In the genomic region with DNA sequence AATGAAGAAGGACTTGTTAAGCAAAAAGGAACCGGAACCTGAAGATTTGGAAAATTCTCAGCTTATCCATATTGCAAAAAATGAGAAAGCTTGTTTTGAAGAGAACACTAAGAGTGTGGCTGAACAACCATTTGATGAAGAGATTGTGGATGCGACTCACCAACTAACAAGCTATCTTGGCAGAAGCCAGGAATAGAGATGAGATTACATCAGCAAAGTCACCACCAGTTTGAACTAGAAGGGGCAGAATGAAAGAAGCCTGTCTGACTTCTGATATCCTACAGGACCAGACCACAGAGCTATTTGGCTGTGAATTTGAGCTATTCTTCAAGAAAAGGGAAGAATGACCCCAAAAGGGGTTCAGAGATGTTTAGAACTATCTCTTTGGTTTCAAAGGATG, we compare ENCODE assay signal across 15 cellular contexts. TPM values are rescaled to one million over a fixed set of nuclear protein-coding genes. Genes with fewer than 3 reads are reported as not detected.
DNase-seq lines count a peak whose midpoint lies in the region; ATAC-seq and TF ChIP-seq lines count a peak whose summit lies in the region.
"Had no signal": no experiment of that assay in that cellular context is flagged by ENCODE, and none has a peak within 500 bp of the region (broad histone marks: within the 10 kb centered on the region; RNA-seq: fewer than 3 reads in every experiment).

No MANE protein-coding gene starts in this region.

- peak overlapping the region; percentile 28 for H3K27ac Mint-ChIP-seq in activated CD4-positive, alpha-beta T cell treated with anti-CD3 and anti-CD28 coated beads for 36 hours
- no peak overlapping the region for H3K27ac Mint-ChIP-seq in mesothelial cell of epicardium
- H3K27ac Mint-ChIP-seq: activated B cell treated with CpG ODN at 0.5 μM for 24 hours; B cell; stimulated activated naive B cell treated with anti-CD40 and anti-IgM and Interleukin-4, amounts not matched to agents 10 μg/mL and 1 μg/mL and 100 μg/mL, for 72 hours had no signal

- no peak overlapping the region for H3K4me3 ChIP-seq in PC-3 (ENCODE audit: low read length)
- no peak overlapping the region for H3K4me3 ChIP-seq in skeletal muscle cell (ENCODE audit: low read depth, low read length)

- no peak for ATAC-seq in activated CD4-positive, alpha-beta T cell treated with anti-CD3 and anti-CD28 coated beads for 36 hours
- ATAC-seq in PC-3 (peak; percentile 31), HG03045 (IDR thresholded peaks at IDR 0.05; ENCODE audit: unreplicated experiment) (no peak)
- ATAC-seq: stimulated activated naive B cell treated with anti-CD40 and anti-IgM and Interleukin-4, amounts not matched to agents 10 μg/mL and 1 μg/mL and 100 μg/mL, for 72 hours had no signal

- CTCF ChIA-PET in activated CD4-positive, alpha-beta T cell treated with anti-CD3 and anti-CD28 coated beads for 36 hours (lab: Charles Lee) = interaction anchor here (0.7 kb wide), 1 partner anchor 26 kb away, joined by 3 read pairs; no protein-coding TSS in a partner anchor
- CTCF ChIA-PET in PC-3 (lab: Charles Lee) = no interaction called here

- no peaks in the 10 kb centered on the region for H4K20me1 ChIP-seq in PC-3 (ENCODE audit: low read length)

- intact Hi-C loops in activated CD4-positive, alpha-beta T cell treated with anti-CD3 and anti-CD28 coated beads for 36 hours (cut with DNase I, micrococcal nuclease) = no loop called here
- intact Hi-C loops in PC-3 (cut with micrococcal nuclease) = no loop called here

- no peak for TF ChIP-seq CTCF in PC-3 (conservative IDR thresholded peaks at IDR 0.05; ENCODE audit: low read depth, low read length)
- no peak for TF ChIP-seq CTCF in mesothelial cell of epicardium (IDR thresholded peaks at IDR 0.05; ENCODE audit: unreplicated experiment)

- no peaks in the 10 kb centered on the region for H3K9me2 ChIP-seq in PC-3 (replicated peaks; ENCODE audit: low read length)

- H2AFZ ChIP-seq in PC-3 (ENCODE audit: low read length) = no peak overlapping the region

- H3K27me3 Mint-ChIP-seq in activated CD4-positive, alpha-beta T cell treated with anti-CD3 and anti-CD28 coated beads for 36 hours = no peaks in the 10 kb centered on the region
- no peaks in the 10 kb centered on the region for H3K27me3 Mint-ChIP-seq in mesothelial cell of epicardium (ENCODE audit: low read depth)
- H3K27me3 Mint-ChIP-seq: activated B cell treated with CpG ODN at 0.5 μM for 24 hours; B cell; stimulated activated naive B cell treated with anti-CD40 and anti-IgM and Interleukin-4, amounts not matched to agents 10 μg/mL and 1 μg/mL and 100 μg/mL, for 72 hours had no signal

- no peak overlapping the region for H3K9ac ChIP-seq in PC-3 (ENCODE audit: low read length)

- no TSS peak for BruUV-seq in PC-3 (replicated peaks; lab: Mats Ljungman, UMichigan)

- peaks cover 4% of the 10 kb centered on the region for H3K4me1 Mint-ChIP-seq in activated CD4-positive, alpha-beta T cell treated with anti-CD3 and anti-CD28 coated beads for 36 hours
- H3K4me1 Mint-ChIP-seq in mesothelial cell of epicardium = no peaks in the 10 kb centered on the region
- H3K4me1 Mint-ChIP-seq: activated B cell treated with CpG ODN at 0.5 μM for 24 hours, B cell had no signal

- POLR2A ChIA-PET in activated CD4-positive, alpha-beta T cell treated with anti-CD3 and anti-CD28 coated beads for 36 hours (lab: Charles Lee) = no interaction called here
- POLR2A ChIA-PET in PC-3 (lab: Charles Lee; ENCODE audit: unreplicated experiment) = no interaction called here

- no peaks in the 10 kb centered on the region for H3K9me3 ChIP-seq in PC-3 (ENCODE audit: low read length)

- H3K27ac ChIP-seq in PC-3 (ENCODE audit: low read length) (no peak overlapping the region), epithelial cell of prostate (peak overlapping the region; percentile 75)
- H3K27ac ChIP-seq: RWPE1 had no signal

- no peak for DNase-seq in activated CD4-positive, alpha-beta T cell treated with anti-CD3 and anti-CD28 coated beads for 36 hours
- no peak for DNase-seq in activated CD4-positive, alpha-beta T cell treated with anti-CD3 and anti-CD28 coated beads, Interleukin-2, amount 50 U/mL, for 4 hours
- peak; percentile 58 for DNase-seq in PC-3
- DNase-seq in epithelial cell of prostate (ENCODE audit: low read depth, low spot score) = peak; percentile 14
- DNase-seq in skeletal muscle cell (ENCODE audit: low read depth) = peak; percentile 73
- no peak for DNase-seq in SK-N-DZ (ENCODE audit: low spot score)
- no peak for DNase-seq in mesothelial cell of epicardium (ENCODE audit: low spot score in 2 of 2, unreplicated experiment in 2 of 2)
- DNase-seq: activated B cell treated with CpG ODN at 0.5 μM for 24 hours; GDM1; KG1; NCI-H2107; stimulated activated naive B cell treated with anti-CD40 and anti-IgM and Interleukin-4, amounts not matched to agents 10 μg/mL and 1 μg/mL and 100 μg/mL, for 72 hours had no signal

- no peaks in the 10 kb centered on the region for H3F3A ChIP-seq in PC-3 (ENCODE audit: low read length, unreplicated experiment)

- H3K4me2 ChIP-seq in PC-3 (ENCODE audit: low read length) = 0 out of 2 replicates have a peak overlapping the region, but pooled peaks have one; percentile 22

- H3K9me3 Mint-ChIP-seq in activated CD4-positive, alpha-beta T cell treated with anti-CD3 and anti-CD28 coated beads for 36 hours (ENCODE audit: low read depth) = no peaks in the 10 kb centered on the region
- peaks cover 8% of the 10 kb centered on the region for H3K9me3 Mint-ChIP-seq in mesothelial cell of epicardium
- H3K9me3 Mint-ChIP-seq: activated B cell treated with CpG ODN at 0.5 μM for 24 hours; stimulated activated naive B cell treated with anti-CD40 and anti-IgM and Interleukin-4, amounts not matched to agents 10 μg/mL and 1 μg/mL and 100 μg/mL, for 72 hours had no signal

- H3K4me3 Mint-ChIP-seq in activated CD4-positive, alpha-beta T cell treated with anti-CD3 and anti-CD28 coated beads for 36 hours = no peak overlapping the region
- H3K4me3 Mint-ChIP-seq in mesothelial cell of epicardium = no peak overlapping the region
- H3K4me3 Mint-ChIP-seq: activated B cell treated with CpG ODN at 0.5 μM for 24 hours; B cell; stimulated activated naive B cell treated with anti-CD40 and anti-IgM and Interleukin-4, amounts not matched to agents 10 μg/mL and 1 μg/mL and 100 μg/mL, for 72 hours had no signal

- H3K36me3 ChIP-seq in PC-3 (ENCODE audit: low read depth, low read length) = peaks cover 68% of the 10 kb centered on the region

- no peaks in the 10 kb centered on the region for H3K79me2 ChIP-seq in PC-3 (ENCODE audit: low read length)

- H3K27me3 ChIP-seq in PC-3 (ENCODE audit: low read length) = no peaks in the 10 kb centered on the region

- H3K4me1 ChIP-seq in PC-3 (ENCODE audit: insufficient read depth, low read length) = no peaks in the 10 kb centered on the region; the same call in 1 of the 2 replicates

- peaks cover 50% of the 10 kb centered on the region for H3K36me3 Mint-ChIP-seq in activated CD4-positive, alpha-beta T cell treated with anti-CD3 and anti-CD28 coated beads for 36 hours (ENCODE audit: low read depth)
- H3K36me3 Mint-ChIP-seq in mesothelial cell of epicardium = peaks cover 40% of the 10 kb centered on the region

RNA-seq across cellular contexts. Expression of a gene that starts 15.2 kb away (rescaled TPM):
- total RNA-seq in activated CD4-positive, alpha-beta T cell treated with anti-CD3 and anti-CD28 coated beads for 36 hours = 100 to 1,000 TPM in 1 of 2 experiments, 10 to 100 TPM in 1; 93.3 to 132 TPM
- total RNA-seq in PC-3 (2014; rRNA removed) (41.9 and 71.5 TPM in 2 replicates), mesothelial cell of epicardium (76.6 to 93.8 TPM (median 76.8 TPM) in 3 replicates)
- 119 and 147 TPM in 2 replicates for polyA plus RNA-seq in SK-N-DZ (2014; cell fraction: cytosol; rRNA removed)
- polyA plus RNA-seq in SK-N-DZ (2014; cell fraction: nucleus; rRNA removed) = 88.0 and 105 TPM in 2 replicates

RNA-seq across cellular contexts. Expression of a gene that starts 15.3 kb away (rescaled TPM):
- 1 to 10 TPM; 1.3 to 2.8 TPM for total RNA-seq in activated CD4-positive, alpha-beta T cell treated with anti-CD3 and anti-CD28 coated beads for 36 hours
- total RNA-seq in PC-3 (2014; rRNA removed) (1.1 and 1.9 TPM in 2 replicates), mesothelial cell of epicardium (1.0 to 1.6 TPM (median 1.5 TPM) in 3 replicates)
- polyA plus RNA-seq in SK-N-DZ (2014; cell fraction: cytosol; rRNA removed) = 0.23 and 1.3 TPM in 2 replicates
- not detected in 2 replicates for polyA plus RNA-seq in SK-N-DZ (2014; cell fraction: nucleus; rRNA removed)

RNA-seq across cellular contexts. Expression of a gene that starts 56.1 kb away (rescaled TPM):
- total RNA-seq in activated CD4-positive, alpha-beta T cell treated with anti-CD3 and anti-CD28 coated beads for 36 hours = under 1 TPM; 0.73 to 0.76 TPM
- not detected in 2 replicates for total RNA-seq in PC-3 (2014; rRNA removed)
- 4.1 and 12.7 TPM in 2 replicates for polyA plus RNA-seq in SK-N-DZ (2014; cell fraction: cytosol; rRNA removed)
- polyA plus RNA-seq in SK-N-DZ (2014; cell fraction: nucleus; rRNA removed) = 3.3 and 3.8 TPM in 2 replicates
- total RNA-seq in mesothelial cell of epicardium = 2.0 to 2.6 TPM (median 2.1 TPM) in 3 replicates

Comparison
In these comparisons a context has a peak if more than half of its experiments do, and no peak if none do; other contexts are left out.
1. DNase-seq: peak in PC-3 (single experiment), epithelial cell of prostate (single experiment) and skeletal muscle cell (single experiment); none in activated CD4-positive, alpha-beta T cell treated with anti-CD3 and anti-CD28 coated beads for 36 hours (single experiment), activated CD4-positive, alpha-beta T cell treated with anti-CD3 and anti-CD28 coated beads, Interleukin-2, amount 50 U/mL, for 4 hours (0 of 2), SK-N-DZ (single experiment) and mesothelial cell of epicardium (0 of 2).